In the genomic region with DNA sequence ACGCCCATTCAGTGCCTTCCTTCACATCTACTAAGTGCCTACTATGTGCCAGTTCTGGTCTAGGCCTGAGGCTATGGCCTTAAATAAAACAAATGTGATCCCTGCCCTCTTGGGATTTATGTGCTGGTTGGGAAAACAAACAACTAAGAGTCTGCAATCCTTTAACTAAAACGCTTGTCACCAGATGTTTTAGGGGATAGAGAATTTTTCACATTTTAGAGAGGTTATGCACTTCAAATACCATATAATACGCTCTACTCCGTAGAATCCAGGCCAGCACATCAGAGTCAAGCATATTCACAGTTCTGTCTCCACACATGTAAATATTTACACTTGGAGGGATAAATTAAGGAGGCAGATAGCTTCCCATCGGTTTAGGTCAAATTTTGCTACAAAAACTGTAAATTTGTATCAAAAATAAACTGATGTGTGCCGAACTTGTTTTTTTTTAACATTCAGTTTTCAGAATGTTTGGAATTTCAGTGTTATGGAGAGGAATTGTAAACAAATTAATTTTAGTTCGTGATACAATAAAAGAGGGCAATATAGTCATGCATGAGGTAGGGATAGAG, we compare ENCODE assay signal across 21 cellular contexts. TPM values are rescaled to one million over a fixed set of nuclear protein-coding genes. Genes with fewer than 3 reads are reported as not detected.
"Had no signal": no experiment of that assay in that cellular context is flagged by ENCODE, and none has a peak within 500 bp of the region (broad histone marks: within the 10 kb centered on the region; RNA-seq: fewer than 3 reads in every experiment).

No MANE protein-coding gene starts in this region.

- ATAC-seq: activated CD8-positive, alpha-beta T cell treated with anti-CD3 and anti-CD28 coated beads for 36 hours; body of pancreas; left ventricle myocardium superior; natural killer cell had no signal

- H3K4me1 ChIP-seq: body of pancreas, right atrium auricular region, suprapubic skin had no signal

- DNase-seq: activated B cell treated with CpG ODN at 0.5 μM for 24 hours; activated CD4-positive, alpha-beta T cell treated with anti-CD3 and anti-CD28 coated beads for 48 hours; activated CD8-positive, alpha-beta T cell treated with anti-CD3 and anti-CD28 coated beads for 36 hours; activated effector memory CD4-positive, alpha-beta T cell treated with anti-CD3 and anti-CD28 coated beads, Interleukin-2, amount 50 U/mL, for 16 hours; activated T-cell treated with anti-CD3 and anti-CD28 coated beads, Interleukin-2, amount 50 U/mL, for 48 hours; amniotic stem cell; body of pancreas; caudate nucleus; effector memory CD4-positive, alpha-beta T cell; hypothalamus; left ventricle myocardium superior; mesendoderm; natural killer cell; upper lobe of left lung had no signal

- H3K4me3 ChIP-seq: body of pancreas, coronary artery, right atrium auricular region, smooth muscle cell, suprapubic skin, upper lobe of left lung had no signal

- H3K36me3 Mint-ChIP-seq: activated naive CD4-positive, alpha-beta T cell treated with anti-CD3 and anti-CD28 coated beads, Interleukin-2, amount 50 U/mL, for 24 hours; natural killer cell had no signal

- H3K9me3 Mint-ChIP-seq: activated B cell treated with CpG ODN at 0.5 μM for 24 hours; activated CD8-positive, alpha-beta T cell treated with anti-CD3 and anti-CD28 coated beads for 36 hours; activated naive CD4-positive, alpha-beta T cell treated with anti-CD3 and anti-CD28 coated beads, Interleukin-2, amount 50 U/mL, for 24 hours; natural killer cell; stimulated activated naive CD8-positive, alpha-beta T cell treated with anti-CD3 and anti-CD28 coated beads, Interleukin-15, Interleukin-2, amounts not matched to agents 100 ng/mL and 50 ng/mL, for 24 hours; T-helper 2 cell treated with Interferon-gamma antibody and Interleukin-4, amounts not matched to agents 5 μg/mL and 100 μg/mL, for 36 hours had no signal

- H3K27me3 ChIP-seq: body of pancreas, right atrium auricular region, upper lobe of left lung had no signal

- H3K9me3 ChIP-seq: body of pancreas, right atrium auricular region, suprapubic skin, upper lobe of left lung had no signal

- H3K36me3 ChIP-seq: right atrium auricular region, suprapubic skin, upper lobe of left lung had no signal

- H3K27ac ChIP-seq: body of pancreas, coronary artery, right atrium auricular region, suprapubic skin had no signal

- H3K27ac Mint-ChIP-seq: activated B cell treated with CpG ODN at 0.5 μM for 24 hours; activated CD8-positive, alpha-beta T cell treated with anti-CD3 and anti-CD28 coated beads for 36 hours; activated naive CD4-positive, alpha-beta T cell treated with anti-CD3 and anti-CD28 coated beads, Interleukin-2, amount 50 U/mL, for 24 hours; natural killer cell; stimulated activated naive CD8-positive, alpha-beta T cell treated with anti-CD3 and anti-CD28 coated beads, Interleukin-15, Interleukin-2, amounts not matched to agents 100 ng/mL and 50 ng/mL, for 24 hours; T-helper 2 cell treated with Interferon-gamma antibody and Interleukin-4, amounts not matched to agents 5 μg/mL and 100 μg/mL, for 36 hours had no signal

RNA-seq across cellular contexts. Expression of a gene that starts 22.0 kb away (rescaled TPM):
- total RNA-seq: activated CD8-positive, alpha-beta T cell treated with anti-CD3 and anti-CD28 coated beads for 36 hours; natural killer cell had no signal
